ENCODE assay signal across 8 cellular contexts in the genomic region with DNA sequence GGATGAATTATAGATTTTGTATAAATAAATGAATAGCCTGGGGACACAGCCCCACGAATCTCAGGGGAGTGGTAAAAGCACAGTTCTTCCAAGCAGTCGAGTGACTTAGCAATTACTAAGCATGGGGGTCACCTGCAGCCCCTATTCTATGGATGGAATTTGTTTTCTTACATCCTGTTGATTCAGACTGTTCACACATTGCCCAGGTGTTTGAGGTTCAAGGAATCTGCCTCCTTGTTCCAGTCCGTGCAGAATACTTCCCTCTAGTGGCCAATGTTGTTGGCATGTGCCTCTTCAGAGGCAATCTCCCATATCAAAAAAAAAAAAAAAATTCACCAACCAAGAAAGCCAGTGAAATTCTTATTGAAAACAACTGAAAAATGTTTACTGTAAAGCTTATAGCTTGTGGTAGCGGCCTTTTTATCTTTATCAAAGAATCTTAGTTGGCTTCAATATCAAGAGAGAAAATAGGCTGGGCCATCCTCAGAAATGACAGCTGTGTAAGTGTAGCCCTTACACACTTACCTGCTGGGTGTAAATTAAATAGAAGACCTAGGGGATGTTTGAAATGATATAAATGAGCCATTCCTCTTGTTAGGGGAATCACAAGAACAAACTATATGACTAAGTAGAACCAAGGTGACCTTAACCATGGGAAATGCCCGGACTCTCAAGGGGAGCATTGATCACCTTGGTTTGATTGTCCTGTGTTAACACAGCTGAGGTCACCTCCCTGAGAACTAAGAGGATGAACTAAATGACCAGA. TPM values are rescaled to one million over a fixed set of nuclear protein-coding genes. Genes with fewer than 3 reads are reported as not detected.
DNase-seq lines count a peak whose midpoint lies in the region; ATAC-seq and TF ChIP-seq lines count a peak whose summit lies in the region.

No MANE protein-coding gene starts in this region.

- CTCF ChIA-PET in HEK293T (lab: Yijun Ruan, JAX) = interaction anchor here (0.6 to 1.5 kb wide), 9 partner anchors 21 to 1702 kb away, joined by 3 to 6 read pairs (median 3); no protein-coding TSS in a partner anchor

- H3K9me3 ChIP-seq in DND-41 (ENCODE audit: insufficient read depth, low read length, severe bottlenecking) (no peaks in the 10 kb centered on the region), left ventricle myocardium inferior (replicated peaks) (no peaks in the 10 kb centered on the region)

- H3K27ac ChIP-seq in DND-41 (ENCODE audit: low read length) = no peak overlapping the region
- no peak overlapping the region for H3K27ac ChIP-seq in left ventricle myocardium inferior (replicated peaks)

- TF ChIP-seq CTCF in DND-41 (IDR thresholded peaks at IDR 0.05; ENCODE audit: borderline replicate concordance, extremely low read depth, low read length, poor library complexity, severe bottlenecking) = peak; percentile 79
- peak; percentile 70 for TF ChIP-seq CTCF in left ventricle myocardium inferior (IDR thresholded peaks at IDR 0.05; ENCODE audit: borderline replicate concordance)

- DNase-seq in DND-41 (peak; percentile 54), HEK293T (ENCODE audit: extremely low spot score) (peak; percentile 58), NCI-H526 (lab: John Stamatoyannopoulos, UW) (peak; percentile 73 to 82), left ventricle myocardium inferior (no peak), sciatic nerve (ENCODE audit: low spot score) (no peak), UCSD-AML1 (lab: John Stamatoyannopoulos, UW; ENCODE audit: unreplicated experiment) (no peak)
- DNase-seq in activated naive CD8-positive, alpha-beta T cell treated with anti-CD3 and anti-CD28 coated beads for 36 hours = no peak

- H3K4me1 ChIP-seq in DND-41 (ENCODE audit: insufficient read depth, low read length) (no peaks in the 10 kb centered on the region), left ventricle myocardium inferior (no peaks in the 10 kb centered on the region)

- H3K36me3 ChIP-seq in DND-41 (ENCODE audit: insufficient read depth, low read length) (no peaks in the 10 kb centered on the region), left ventricle myocardium inferior (no peaks in the 10 kb centered on the region)

- peaks cover 16% of the 10 kb centered on the region for H3K4me1 Mint-ChIP-seq in activated naive CD8-positive, alpha-beta T cell treated with anti-CD3 and anti-CD28 coated beads for 36 hours

- H3K9ac ChIP-seq in DND-41 (ENCODE audit: low read depth, low read length) = no peak overlapping the region

- H3K4me2 ChIP-seq in DND-41 (ENCODE audit: insufficient read depth, low read length) = no peak overlapping the region

- peak overlapping the region; percentile 14 for H3K27ac Mint-ChIP-seq in activated naive CD8-positive, alpha-beta T cell treated with anti-CD3 and anti-CD28 coated beads for 36 hours

- no peak overlapping the region for H2AFZ ChIP-seq in DND-41 (ENCODE audit: low read depth, low read length)

- peaks cover 4% of the 10 kb centered on the region for H3K27me3 ChIP-seq in DND-41 (ENCODE audit: insufficient read depth, low read length, poor library complexity)
- peaks cover 21% of the 10 kb centered on the region for H3K27me3 ChIP-seq in left ventricle myocardium inferior (ENCODE audit: low read depth)

- no peaks in the 10 kb centered on the region for H3K36me3 Mint-ChIP-seq in activated naive CD8-positive, alpha-beta T cell treated with anti-CD3 and anti-CD28 coated beads for 36 hours

- intact Hi-C loops in left ventricle myocardium inferior (cut with micrococcal nuclease) = no loop called here
- intact Hi-C loops in sciatic nerve (cut with DNase I) = no loop called here

- H3K4me3 ChIP-seq in DND-41 (ENCODE audit: low read depth in 1 of 2, low read length in 2 of 2) (no peak overlapping the region), left ventricle myocardium inferior (no peak overlapping the region)

- POLR2A ChIA-PET in HEK293T (lab: Yijun Ruan, JAX) = no interaction called here

- ATAC-seq in DND-41 (ENCODE audit: insufficient read depth, low read depth) (peak; percentile 93), sciatic nerve (peak; percentile 60), HG03460 (IDR thresholded peaks at IDR 0.05; ENCODE audit: unreplicated experiment) (no peak)

- H3K79me2 ChIP-seq in DND-41 (ENCODE audit: insufficient read depth, low read length) = no peaks in the 10 kb centered on the region

- H3K27me3 Mint-ChIP-seq in activated naive CD8-positive, alpha-beta T cell treated with anti-CD3 and anti-CD28 coated beads for 36 hours = no peaks in the 10 kb centered on the region

- H4K20me1 ChIP-seq in DND-41 (ENCODE audit: insufficient read depth, low read length) = no peaks in the 10 kb centered on the region

- H3K9me3 Mint-ChIP-seq in activated naive CD8-positive, alpha-beta T cell treated with anti-CD3 and anti-CD28 coated beads for 36 hours = no peaks in the 10 kb centered on the region

- H3K4me3 Mint-ChIP-seq in activated naive CD8-positive, alpha-beta T cell treated with anti-CD3 and anti-CD28 coated beads for 36 hours = no peak overlapping the region

TF ChIP-seq in HEK293T, 16 proteins besides CTCF, POLR2A, EP300 and RAD21:
- TF ChIP-seq LEF1 (IDR thresholded peaks at IDR 0.05; ENCODE audit: borderline replicate concordance) (no peak), CTBP1 (IDR thresholded peaks at IDR 0.05; ENCODE audit: borderline replicate concordance) (no peak), BHLHE40 (IDR thresholded peaks at IDR 0.05; ENCODE audit: borderline replicate concordance) (no peak), ZNF384 (IDR thresholded peaks at IDR 0.05) (peak; percentile 94)

RNA-seq across cellular contexts. Expression of a gene that starts 7.8 kb away (rescaled TPM):
- total RNA-seq in activated naive CD8-positive, alpha-beta T cell treated with anti-CD3 and anti-CD28 coated beads for 36 hours = not detected
- total RNA-seq in left ventricle myocardium inferior (not detected), sciatic nerve (not detected)

RNA-seq across cellular contexts. Expression of a gene that starts 41.3 kb away (rescaled TPM):
- not detected for total RNA-seq in activated naive CD8-positive, alpha-beta T cell treated with anti-CD3 and anti-CD28 coated beads for 36 hours
- not detected for total RNA-seq in left ventricle myocardium inferior
- total RNA-seq in sciatic nerve = not detected

RNA-seq across cellular contexts. Expression of a gene that starts 50.6 kb away (rescaled TPM):
- not detected for total RNA-seq in activated naive CD8-positive, alpha-beta T cell treated with anti-CD3 and anti-CD28 coated beads for 36 hours
- total RNA-seq in left ventricle myocardium inferior (not detected), sciatic nerve (0.31 TPM)

Comparison
In these comparisons a context has a peak if more than half of its experiments do, and no peak if none do; other contexts are left out.
1. DNase-seq: peak in DND-41 (single experiment), HEK293T (single experiment) and NCI-H526 (2 of 2); none in activated naive CD8-positive, alpha-beta T cell treated with anti-CD3 and anti-CD28 coated beads for 36 hours (single experiment), left ventricle myocardium inferior (single experiment), sciatic nerve (single experiment) and UCSD-AML1 (single experiment).